Comparison of ENCODE assay signal across 8 cellular contexts in genomic region chr3:148992635-148993230, GRCh38. TPM values are rescaled to one million over a fixed set of nuclear protein-coding genes. Genes with fewer than 3 reads are reported as not detected.
DNase-seq lines count a peak whose midpoint lies in the region; ATAC-seq and TF ChIP-seq lines count a peak whose summit lies in the region.

No MANE protein-coding gene starts in this region.

- peaks cover 18% of the 10 kb centered on the region for H3K79me2 ChIP-seq in ACC112 (ENCODE audit: control insufficient read depth, insufficient read depth, low read length, unreplicated experiment)

- H3K27ac Mint-ChIP-seq in MCF 10A (ENCODE audit: low read depth, unreplicated experiment), result no peak overlapping the region

- peaks cover 16% of the 10 kb centered on the region for H3K36me3 Mint-ChIP-seq in MCF 10A (ENCODE audit: insufficient read depth, unreplicated experiment)

- DNase-seq in HFF-Myc (ENCODE audit: extremely low read depth, low read depth) (no peak), MCF 10A (ENCODE audit: unreplicated experiment) (no peak), myocyte (ENCODE audit: low read depth) (peak; percentile 26), cerebellar nuclear complex (lab: John Stamatoyannopoulos, UW) (no peak)
- DNase-seq in activated effector memory CD4-positive, alpha-beta T cell treated with anti-CD3 and anti-CD28 coated beads, Interleukin-2, amount 50 U/mL, for 16 hours, result no peak

- H3K4me3 Mint-ChIP-seq in MCF 10A (ENCODE audit: unreplicated experiment), result peak overlapping the region; percentile 72

- peaks cover 7% of the 10 kb centered on the region for H3K4me1 Mint-ChIP-seq in MCF 10A (ENCODE audit: insufficient read depth, unreplicated experiment)

- ATAC-seq in GM18873 (IDR thresholded peaks at IDR 0.05; ENCODE audit: low FRiP score, unreplicated experiment), result no peak
- no peak for ATAC-seq in GM18868 (IDR thresholded peaks at IDR 0.05; ENCODE audit: unreplicated experiment)

- H3K9me3 Mint-ChIP-seq in MCF 10A (ENCODE audit: unreplicated experiment), result no peaks in the 10 kb centered on the region

- no peak overlapping the region for H3K27ac ChIP-seq in ACC112 (ENCODE audit: low read depth, low read length)

- H3K4me3 ChIP-seq in ACC112 (ENCODE audit: low read depth, low read length), result peak overlapping the region; percentile 95
- H3K4me3 ChIP-seq in HFF-Myc (replicated peaks; ENCODE audit: low read depth, low read length), result peak overlapping the region; percentile 76

- H3K27me3 Mint-ChIP-seq in MCF 10A (ENCODE audit: insufficient read depth, unreplicated experiment), result no peaks in the 10 kb centered on the region

- H3K4me1 ChIP-seq in ACC112 (ENCODE audit: control insufficient read depth, insufficient read depth, low read length, unreplicated experiment), result peaks cover 4% of the 10 kb centered on the region

- H2AFZ ChIP-seq in ACC112 (ENCODE audit: low read length, unreplicated experiment), result no peak overlapping the region

- intact Hi-C loops in MCF 10A (cut with micrococcal nuclease), result no loop called here

- TF ChIP-seq CTCF in HFF-Myc (IDR thresholded peaks at IDR 0.05; ENCODE audit: low read depth, low read length, missing control alignments) (no peak), MCF 10A (IDR thresholded peaks at IDR 0.05; ENCODE audit: unreplicated experiment) (no peak)

- no peaks in the 10 kb centered on the region for H3K27me3 ChIP-seq in ACC112 (ENCODE audit: insufficient read depth, low read length)

- TSS peak; percentile 52 for BruUV-seq in MCF 10A (replicated peaks; lab: Mats Ljungman, UMichigan)

- 0 out of 2 replicates have a peak, but pooled peaks cover 6% of the 10 kb centered on the region for H3K36me3 ChIP-seq in ACC112 (ENCODE audit: insufficient read depth, low read length)

- POLR2A ChIA-PET in MCF 10A (lab: Yijun Ruan, JAX), result interaction anchor here (0.5 to 2.4 kb wide), 5 partner anchors 8 to 374 kb away, joined by 3 to 10 read pairs (median 3); no protein-coding TSS in a partner anchor

- CTCF ChIA-PET in MCF 10A (lab: Yijun Ruan, JAX), result interaction anchor here (0.6 to 1.9 kb wide), 6 partner anchors 9 to 128 kb away, joined by 3 to 4 read pairs (median 3); no protein-coding TSS in a partner anchor

RNA-seq across cellular contexts. Expression of gene GYG1, which starts 1.4 kb away (rescaled TPM):
- 22.3 and 25.4 TPM in 2 replicates for total RNA-seq in MCF 10A (2022)
- total RNA-seq in myocyte, result 41.0 and 76.3 TPM in 2 replicates
- polyA plus RNA-seq in myocyte (2012), result 58.6 TPM
